9 cellular contexts compared by ENCODE assay signal in genomic region chr18:76824136-76824676, GRCh38. TPM values are rescaled to one million over a fixed set of nuclear protein-coding genes. Genes with fewer than 3 reads are reported as not detected.
DNase-seq lines count a peak whose midpoint lies in the region; ATAC-seq and TF ChIP-seq lines count a peak whose summit lies in the region.
"Had no signal": no experiment of that assay in that cellular context is flagged by ENCODE, and none has a peak within 500 bp of the region (broad histone marks: within the 10 kb centered on the region; RNA-seq: fewer than 3 reads in every experiment).

No MANE protein-coding gene starts in this region.

- in situ Hi-C loops in mammary epithelial cell (cut with MboI; ENCODE audit: low sequenced_read_pairs in 2 of 2) = loop anchor here in 1 of 2 donors (25.0 kb wide), 1 partner anchor 388 kb away; no protein-coding TSS in a partner anchor

- H3K36me3 ChIP-seq in HEK293 (ENCODE audit: control insufficient read depth in 2 of 2, insufficient read depth in 1 of 2, low read length in 2 of 2) = no peaks in the 10 kb centered on the region; a peak in 1 of 3 replicates
- peaks cover 2% of the 10 kb centered on the region for H3K36me3 ChIP-seq in mammary epithelial cell (ENCODE audit: insufficient read depth, low read length)

- H3K4me3 Mint-ChIP-seq in natural killer cell treated with Interleukin-12 subunit alpha and Interleukin-12 subunit beta and Interleukin-15 and Interleukin-18, amount 100 ng/mL, for 72 hours = peak overlapping the region; percentile 87

- no peaks in the 10 kb centered on the region for H3K9me3 ChIP-seq in HEK293 (ENCODE audit: control insufficient read depth, insufficient read depth, low read depth, low read length)
- no peaks in the 10 kb centered on the region for H3K9me3 ChIP-seq in mammary epithelial cell (replicated peaks; ENCODE audit: insufficient read depth, low read length)

- WGBS in mammary epithelial cell (ENCODE audit: low coverage, missing lambda C conversion rate) = 85% methylated on average over 12 of the region's 12 CpGs

- no peaks in the 10 kb centered on the region for H3K36me3 Mint-ChIP-seq in natural killer cell treated with Interleukin-12 subunit alpha and Interleukin-12 subunit beta and Interleukin-15 and Interleukin-18, amount 100 ng/mL, for 72 hours

- H2AFZ ChIP-seq in mammary epithelial cell (ENCODE audit: low read depth, low read length) = no peak overlapping the region

- peak overlapping the region; percentile 98 for H3K27ac ChIP-seq in HEK293 (ENCODE audit: extremely low read depth, low read depth, low read length)
- H3K27ac ChIP-seq in mammary epithelial cell (ENCODE audit: insufficient read depth, low read depth, low read length) = no peak overlapping the region

- H3K27me3 Mint-ChIP-seq in natural killer cell treated with Interleukin-12 subunit alpha and Interleukin-12 subunit beta and Interleukin-15 and Interleukin-18, amount 100 ng/mL, for 72 hours = no peaks in the 10 kb centered on the region

- no peaks in the 10 kb centered on the region for H3K27me3 ChIP-seq in mammary epithelial cell (ENCODE audit: insufficient read depth, low read length)

- intact Hi-C loops in mammary epithelial cell (cut with micrococcal nuclease) = no loop called here

- dilution Hi-C loops in mammary epithelial cell (cut with HindIII; ENCODE audit: low sequenced_read_pairs) = no loop called here

- peaks cover 14% of the 10 kb centered on the region for H3K4me1 ChIP-seq in HEK293 (ENCODE audit: control insufficient read depth, insufficient read depth, low read length)
- H3K4me1 ChIP-seq in mammary epithelial cell (ENCODE audit: insufficient read depth, low read length) = peaks cover 12% of the 10 kb centered on the region

- H3K4me2 ChIP-seq in mammary epithelial cell (ENCODE audit: insufficient read depth, low read depth, low read length) = peak overlapping the region; percentile 85

- TSS peak; percentile 31 for BruUV-seq in mammary epithelial cell (replicated peaks; lab: Mats Ljungman, UMichigan)

- POLR2A ChIA-PET in HEK293 (lab: Yijun Ruan, JAX) = no interaction called here

- no peak overlapping the region for H3K9ac ChIP-seq in mammary epithelial cell (ENCODE audit: insufficient read depth, low read length)

- DNase-seq in AG10803 (ENCODE audit: low read depth) (no peak), mammary epithelial cell (no peak), T1000 (lab: John Stamatoyannopoulos, UW) (no peak)
- no peak for DNase-seq in natural killer cell treated with Interleukin-12 subunit alpha and Interleukin-12 subunit beta and Interleukin-15 and Interleukin-18, amount 100 ng/mL, for 72 hours (ENCODE audit: low spot score)
- DNase-seq: cerebellar nuclear complex had no signal

- peak overlapping the region; percentile 84 for H3K4me3 ChIP-seq in AG10803 (ENCODE audit: low read length)
- no peak overlapping the region for H3K4me3 ChIP-seq in HEK293 (ENCODE audit: low read depth, low read length)
- H3K4me3 ChIP-seq in mammary epithelial cell (replicated peaks in 1 of 3; ENCODE audit: insufficient read depth in 1 of 3, low read depth in 2 of 3, low read length in 3 of 3) = no peak overlapping the region

- peaks cover 28 to 44% of the 10 kb centered on the region in 2 donors for H3K4me1 Mint-ChIP-seq in natural killer cell treated with Interleukin-12 subunit alpha and Interleukin-12 subunit beta and Interleukin-15 and Interleukin-18, amount 100 ng/mL, for 72 hours (ENCODE audit: low read depth in 2 of 2)

- no peaks in the 10 kb centered on the region for H3K9me3 Mint-ChIP-seq in natural killer cell treated with Interleukin-12 subunit alpha and Interleukin-12 subunit beta and Interleukin-15 and Interleukin-18, amount 100 ng/mL, for 72 hours

- H4K20me1 ChIP-seq in mammary epithelial cell (ENCODE audit: insufficient read depth, low read length) = no peaks in the 10 kb centered on the region

- peaks cover 88% of the 10 kb centered on the region for H3K79me2 ChIP-seq in mammary epithelial cell (ENCODE audit: insufficient read depth, low read length)

- CTCF ChIA-PET in HEK293 (lab: Yijun Ruan, JAX) (interaction anchor here (0.8 to 1.3 kb wide), 2 partner anchors 21 to 48 kb away, joined by 4 read pairs; no protein-coding TSS in a partner anchor), mammary epithelial cell (lab: Charles Lee; ENCODE audit: low non-redundant PET) (no interaction called here)

- H3K27ac Mint-ChIP-seq in natural killer cell treated with Interleukin-12 subunit alpha and Interleukin-12 subunit beta and Interleukin-15 and Interleukin-18, amount 100 ng/mL, for 72 hours = peak overlapping the region; percentile 8 to 57

- TF ChIP-seq CTCF in AG10803 (conservative IDR thresholded peaks at IDR 0.05; ENCODE audit: low read length) = no peak
- no peak for TF ChIP-seq CTCF in HEK293 (tag by site-specific recombination; IDR thresholded peaks at IDR 0.05)
- TF ChIP-seq CTCF in mammary epithelial cell (conservative IDR thresholded peaks at IDR 0.05 in 1 of 2, IDR thresholded peaks at IDR 0.05 in 1 of 2; ENCODE audit: extremely low read depth in 1 of 2, insufficient read depth in 1 of 2, low read depth in 1 of 2, low read length in 2 of 2) = no peak

- no peak for ATAC-seq in natural killer cell treated with Interleukin-12 subunit alpha and Interleukin-12 subunit beta and Interleukin-15 and Interleukin-18, amount 100 ng/mL, for 72 hours
- ATAC-seq in GM21619 (IDR thresholded peaks at IDR 0.05; ENCODE audit: unreplicated experiment) (no peak), GM21360 (IDR thresholded peaks at IDR 0.05; ENCODE audit: unreplicated experiment) (no peak)
- ATAC-seq in activated CD4-positive, CD25-positive, alpha-beta regulatory T cell treated with anti-CD3 and anti-CD28 coated beads, Interleukin-2, amount 50 U/mL, for 24 hours = no peak

TF ChIP-seq in HEK293, 187 proteins besides CTCF, POLR2A, EP300 and RAD21 (continues in another document):
- TF ChIP-seq ZNF266 (tag by site-specific recombination; IDR thresholded peaks at IDR 0.05; ENCODE audit: low read depth) (no peak), ZNF777 (tag by site-specific recombination; IDR thresholded peaks at IDR 0.05; ENCODE audit: borderline replicate concordance) (no peak), ZNF18 (tag by site-specific recombination; IDR thresholded peaks at IDR 0.05) (no peak), ZNF341 (tag by site-specific recombination; IDR thresholded peaks at IDR 0.05; ENCODE audit: low read depth) (no peak), ZNF426 (tag by site-specific recombination; IDR thresholded peaks at IDR 0.05) (no peak), ZNF548 (tag by site-specific recombination; IDR thresholded peaks at IDR 0.05) (no peak)
- TF ChIP-seq, protein P1, sequence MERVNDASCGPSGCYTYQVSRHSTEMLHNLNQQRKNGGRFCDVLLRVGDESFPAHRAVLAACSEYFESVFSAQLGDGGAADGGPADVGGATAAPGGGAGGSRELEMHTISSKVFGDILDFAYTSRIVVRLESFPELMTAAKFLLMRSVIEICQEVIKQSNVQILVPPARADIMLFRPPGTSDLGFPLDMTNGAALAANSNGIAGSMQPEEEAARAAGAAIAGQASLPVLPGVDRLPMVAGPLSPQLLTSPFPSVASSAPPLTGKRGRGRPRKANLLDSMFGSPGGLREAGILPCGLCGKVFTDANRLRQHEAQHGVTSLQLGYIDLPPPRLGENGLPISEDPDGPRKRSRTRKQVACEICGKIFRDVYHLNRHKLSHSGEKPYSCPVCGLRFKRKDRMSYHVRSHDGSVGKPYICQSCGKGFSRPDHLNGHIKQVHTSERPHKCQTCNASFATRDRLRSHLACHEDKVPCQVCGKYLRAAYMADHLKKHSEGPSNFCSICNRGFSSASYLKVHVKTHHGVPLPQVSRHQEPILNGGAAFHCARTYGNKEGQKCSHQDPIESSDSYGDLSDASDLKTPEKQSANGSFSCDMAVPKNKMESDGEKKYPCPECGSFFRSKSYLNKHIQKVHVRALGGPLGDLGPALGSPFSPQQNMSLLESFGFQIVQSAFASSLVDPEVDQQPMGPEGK (tag by site-specific recombination; IDR thresholded peaks at IDR 0.05) = no peak
- TF ChIP-seq, protein P2, sequence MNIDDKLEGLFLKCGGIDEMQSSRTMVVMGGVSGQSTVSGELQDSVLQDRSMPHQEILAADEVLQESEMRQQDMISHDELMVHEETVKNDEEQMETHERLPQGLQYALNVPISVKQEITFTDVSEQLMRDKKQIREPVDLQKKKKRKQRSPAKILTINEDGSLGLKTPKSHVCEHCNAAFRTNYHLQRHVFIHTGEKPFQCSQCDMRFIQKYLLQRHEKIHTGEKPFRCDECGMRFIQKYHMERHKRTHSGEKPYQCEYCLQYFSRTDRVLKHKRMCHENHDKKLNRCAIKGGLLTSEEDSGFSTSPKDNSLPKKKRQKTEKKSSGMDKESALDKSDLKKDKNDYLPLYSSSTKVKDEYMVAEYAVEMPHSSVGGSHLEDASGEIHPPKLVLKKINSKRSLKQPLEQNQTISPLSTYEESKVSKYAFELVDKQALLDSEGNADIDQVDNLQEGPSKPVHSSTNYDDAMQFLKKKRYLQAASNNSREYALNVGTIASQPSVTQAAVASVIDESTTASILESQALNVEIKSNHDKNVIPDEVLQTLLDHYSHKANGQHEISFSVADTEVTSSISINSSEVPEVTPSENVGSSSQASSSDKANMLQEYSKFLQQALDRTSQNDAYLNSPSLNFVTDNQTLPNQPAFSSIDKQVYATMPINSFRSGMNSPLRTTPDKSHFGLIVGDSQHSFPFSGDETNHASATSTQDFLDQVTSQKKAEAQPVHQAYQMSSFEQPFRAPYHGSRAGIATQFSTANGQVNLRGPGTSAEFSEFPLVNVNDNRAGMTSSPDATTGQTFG (tag by site-specific recombination; IDR thresholded peaks at IDR 0.05; ENCODE audit: borderline replicate concordance) = no peak

RNA-seq across cellular contexts. Expression of gene ZNF236, which starts 1.8 kb away (rescaled TPM):
- 10 to 100 TPM; 10.2 to 13.0 TPM for total RNA-seq in mammary epithelial cell
- polyA plus RNA-seq in mammary epithelial cell = 3.1 TPM
- 84.8 TPM for polyA minus RNA-seq in mammary epithelial cell
- total RNA-seq in natural killer cell treated with Interleukin-12 subunit alpha and Interleukin-12 subunit beta and Interleukin-15 and Interleukin-18, amount 100 ng/mL, for 72 hours = 10 to 100 TPM; 18.0 to 37.4 TPM
